Comparison of ENCODE assay signal across 7 cellular contexts in the genomic region with DNA sequence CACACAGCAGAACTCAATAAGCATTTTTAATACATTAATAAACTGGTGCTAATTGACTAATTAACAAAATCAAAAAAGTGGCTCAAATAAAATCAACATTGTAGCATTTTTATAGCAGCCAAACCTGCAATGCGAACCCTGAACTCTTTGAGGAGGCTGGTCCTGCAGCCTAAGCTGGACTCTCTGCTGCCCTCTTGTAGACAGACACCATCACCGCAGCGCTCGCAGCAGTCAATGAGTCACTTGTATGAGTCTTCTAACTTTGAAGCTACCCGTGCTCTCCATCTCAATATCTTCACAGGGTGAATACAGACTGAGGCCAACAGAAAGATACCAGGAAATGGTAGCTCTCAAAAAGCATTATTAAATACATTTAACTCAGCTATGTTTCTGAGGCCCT. TPM values are rescaled to one million over a fixed set of nuclear protein-coding genes. Genes with fewer than 3 reads are reported as not detected.
DNase-seq lines count a peak whose midpoint lies in the region; ATAC-seq and TF ChIP-seq lines count a peak whose summit lies in the region.

No MANE protein-coding gene starts in this region.

- H4K20me1 ChIP-seq in H9 (ENCODE audit: control insufficient read depth, insufficient read depth, insufficient read length), result no peaks in the 10 kb centered on the region

- intact Hi-C loops in adrenal gland (cut with DNase I), result no loop called here

- H3K79me1 ChIP-seq in H9 (ENCODE audit: insufficient read depth, low read depth, low read length, poor library complexity, severe bottlenecking), result no peaks in the 10 kb centered on the region

- H3K27ac Mint-ChIP-seq in H9 (no peak overlapping the region), osteocyte (ENCODE audit: unreplicated experiment) (no peak overlapping the region)

- H4K91ac ChIP-seq in H9 (ENCODE audit: insufficient read length, low read depth, low read length), result no peak overlapping the region

- no peaks in the 10 kb centered on the region for H3K79me2 ChIP-seq in H9 (ENCODE audit: insufficient read depth, low read length)

- H3K56ac ChIP-seq in H9 (ENCODE audit: insufficient read length, low read depth, low read length), result no peak overlapping the region

- no peak overlapping the region for H2BK120ac ChIP-seq in H9 (ENCODE audit: low read depth, low read length, poor library complexity, severe bottlenecking)

- DNase-seq in H9, result peak; percentile 73
- peak; percentile 67 for DNase-seq in NCI-H82 (lab: John Stamatoyannopoulos, UW)
- DNase-seq in adrenal gland, result peak in 5 of 7 donors; percentile 6 to 54 (median 24)
- DNase-seq in osteocyte (ENCODE audit: extremely low spot score, unreplicated experiment), result no peak
- DNase-seq in stimulated activated naive CD4-positive, alpha-beta T cell treated with Interleukin-2 at 50 U/mL for 16 hours (lab: John Stamatoyannopoulos, UW), result no peak

- no peak overlapping the region for H2AK5ac ChIP-seq in H9 (ENCODE audit: insufficient read length, low read length)

- no peak for TF ChIP-seq POLR2A in adrenal gland (IDR thresholded peaks at IDR 0.05)

- H3K4me1 Mint-ChIP-seq in H9 (no peaks in the 10 kb centered on the region), osteocyte (ENCODE audit: unreplicated experiment) (no peaks in the 10 kb centered on the region)

- H3K36me3 ChIP-seq in adrenal gland (replicated peaks in 1 of 2), result no peaks in the 10 kb centered on the region

- H3K14ac ChIP-seq in H9 (ENCODE audit: insufficient read depth, low read length), result no peak overlapping the region

- H3K9me3 ChIP-seq in H9 (ENCODE audit: control insufficient read depth, low read depth, low read length) (no peaks in the 10 kb centered on the region), adrenal gland (replicated peaks in 1 of 3) (no peaks in the 10 kb centered on the region)

- no peaks in the 10 kb centered on the region for H3K23me2 ChIP-seq in H9 (ENCODE audit: insufficient read length, low read depth, low read length, poor library complexity, severe bottlenecking)

- no peak overlapping the region for H2BK5ac ChIP-seq in H9 (ENCODE audit: insufficient read length, low read length)

- no CpG with 5 or more reads among the region's 5 CpGs for WGBS in H9 (ENCODE audit: extremely low coverage, insufficient read length, low lambda C conversion rate)
- 26 to 38% (median 32%) methylated on average over 5 of the region's 5 CpGs for WGBS in adrenal gland, 4 donors

- H3K36me3 Mint-ChIP-seq in H9 (ENCODE audit: insufficient read depth in 1 of 3, low read depth in 3 of 3), result no peaks in the 10 kb centered on the region
- no peaks in the 10 kb centered on the region for H3K36me3 Mint-ChIP-seq in osteocyte (ENCODE audit: unreplicated experiment)

- H3K4me1 ChIP-seq in H9 (ENCODE audit: insufficient read depth, low read length), result no peaks in the 10 kb centered on the region
- H3K4me1 ChIP-seq in adrenal gland (replicated peaks in 1 of 2), result no peaks in the 10 kb centered on the region

- peaks cover 3% of the 10 kb centered on the region for H3K27me3 Mint-ChIP-seq in H9 (ENCODE audit: low read depth)
- no peaks in the 10 kb centered on the region for H3K27me3 Mint-ChIP-seq in osteocyte (ENCODE audit: unreplicated experiment)

- H3K27ac ChIP-seq in H9 (ENCODE audit: insufficient read length, low read depth, low read length) (no peak overlapping the region), adrenal gland (no peak overlapping the region)

- H3K4me3 Mint-ChIP-seq in H9 (no peak overlapping the region), osteocyte (ENCODE audit: unreplicated experiment) (no peak overlapping the region)

- H4K5ac ChIP-seq in H9 (ENCODE audit: insufficient read length, low read depth, low read length), result no peak overlapping the region

- no peak overlapping the region for H3T11ph ChIP-seq in H9 (ENCODE audit: low read length)

- H3K18ac ChIP-seq in H9 (ENCODE audit: insufficient read length, low read depth, low read length), result no peak overlapping the region

- no peak overlapping the region for H3K4ac ChIP-seq in H9 (ENCODE audit: low read depth, low read length)

- TF ChIP-seq CTCF in H9 (conservative IDR thresholded peaks at IDR 0.05) (peak; percentile 79), adrenal gland (IDR thresholded peaks at IDR 0.05) (peak in 1 of 6 experiments; percentile 28), osteocyte (IDR thresholded peaks at IDR 0.05) (peak; percentile 20)

- no peak overlapping the region for H2BK15ac ChIP-seq in H9 (ENCODE audit: low read depth, low read length)

- no peaks in the 10 kb centered on the region; the same call in 1 of the 2 replicates for H3K27me3 ChIP-seq in H9 (ENCODE audit: insufficient read depth, low read length)
- no peaks in the 10 kb centered on the region for H3K27me3 ChIP-seq in adrenal gland

- no peak overlapping the region for H4K8ac ChIP-seq in H9 (replicated peaks; ENCODE audit: insufficient read length, low read depth, low read length)

- H2BK12ac ChIP-seq in H9 (ENCODE audit: insufficient read length, low read depth, low read length), result no peak overlapping the region

- no peak overlapping the region for H2BK20ac ChIP-seq in H9 (ENCODE audit: low read depth, low read length, poor library complexity, severe bottlenecking)

- H2AFZ ChIP-seq in H9 (ENCODE audit: low read length), result no peak overlapping the region

- H3K9me3 Mint-ChIP-seq in H9 (no peaks in the 10 kb centered on the region; a peak in 1 of 5 replicates), osteocyte (ENCODE audit: unreplicated experiment) (peaks cover 4% of the 10 kb centered on the region)

- ATAC-seq in HG03097 (IDR thresholded peaks at IDR 0.05; ENCODE audit: low FRiP score, unreplicated experiment) (no peak), GM19467 (IDR thresholded peaks at IDR 0.05; ENCODE audit: unreplicated experiment) (no peak)

- no peak overlapping the region for H3K9ac ChIP-seq in H9 (ENCODE audit: extremely low read depth, insufficient read length, low read length)

- no peak overlapping the region for H3K4me3 ChIP-seq in adrenal gland

- H3K4me2 ChIP-seq in H9 (ENCODE audit: insufficient read depth, insufficient read length, low read length), result no peak overlapping the region

- H3K23ac ChIP-seq in H9 (ENCODE audit: insufficient read length, low read depth, low read length), result no peak overlapping the region

RNA-seq across cellular contexts. Expression of a gene that starts 9.7 kb away (rescaled TPM):
- total RNA-seq in H9 (2021), result not detected in 2 replicates
- not detected for total RNA-seq in adrenal gland
- polyA plus RNA-seq in adrenal gland, result not detected
- total RNA-seq in osteocyte, result not detected in 2 replicates

RNA-seq across cellular contexts. Expression of a gene that starts 26.2 kb away (rescaled TPM):
- not detected in 2 replicates for total RNA-seq in H9 (2021)
- total RNA-seq in adrenal gland, result not detected
- polyA plus RNA-seq in adrenal gland, result not detected
- not detected in 2 replicates for total RNA-seq in osteocyte

RNA-seq across cellular contexts. Expression of a gene that starts 42.1 kb away (rescaled TPM):
- not detected in 2 replicates for total RNA-seq in H9 (2021)
- total RNA-seq in adrenal gland, result not detected
- polyA plus RNA-seq in adrenal gland, result not detected
- not detected in 2 replicates for total RNA-seq in osteocyte

Comparison
In these comparisons a context has a peak if more than half of its experiments do, and no peak if none do; other contexts are left out.
1. DNase-seq: peak in H9 (single experiment), NCI-H82 (single experiment) and adrenal gland (5 of 7); none in osteocyte (single experiment) and stimulated activated naive CD4-positive, alpha-beta T cell treated with Interleukin-2 at 50 U/mL for 16 hours (single experiment).